In the genomic region with DNA sequence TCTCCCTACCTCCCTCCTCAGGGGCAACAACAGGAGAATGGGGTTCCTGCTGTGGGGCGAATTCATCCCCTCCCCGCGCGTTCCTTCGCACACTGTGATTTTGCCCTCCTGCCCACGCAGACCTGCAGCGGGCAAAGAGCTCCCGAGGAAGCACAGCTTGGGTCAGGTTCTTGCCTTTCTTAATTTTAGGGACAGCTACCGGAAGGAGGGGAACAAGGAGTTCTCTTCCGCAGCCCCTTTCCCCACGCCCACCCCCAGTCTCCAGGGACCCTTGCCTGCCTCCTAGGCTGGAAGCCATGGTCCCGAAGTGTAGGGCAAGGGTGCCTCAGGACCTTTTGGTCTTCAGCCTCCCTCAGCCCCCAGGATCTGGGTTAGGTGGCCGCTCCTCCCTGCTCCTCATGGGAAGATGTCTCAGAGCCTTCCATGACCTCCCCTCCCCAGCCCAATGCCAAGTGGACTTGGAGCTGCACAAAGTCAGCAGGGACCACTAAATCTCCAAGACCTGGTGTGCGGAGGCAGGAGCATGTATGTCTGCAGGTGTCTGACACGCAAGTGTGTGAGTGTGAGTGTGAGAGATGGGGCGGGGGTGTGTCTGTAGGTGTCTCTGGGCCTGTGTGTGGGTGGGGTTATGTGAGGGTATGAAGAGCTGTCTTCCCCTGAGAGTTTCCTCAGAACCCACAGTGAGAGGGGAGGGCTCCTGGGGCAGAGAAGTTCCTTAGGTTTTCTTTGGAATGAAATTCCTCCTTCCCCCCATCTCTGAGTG, we compare ENCODE assay signal across 16 cellular contexts. TPM values are rescaled to one million over a fixed set of nuclear protein-coding genes. Genes with fewer than 3 reads are reported as not detected.
A peak's percentile ranks its signal among the peaks of the same experiment; 100 is the strongest.
DNase-seq lines count a peak whose midpoint lies in the region; ATAC-seq and TF ChIP-seq lines count a peak whose summit lies in the region.
"Had no signal": no experiment of that assay in that cellular context is flagged by ENCODE, and none has a peak within 500 bp of the region (broad histone marks: within the 10 kb centered on the region; RNA-seq: fewer than 3 reads in every experiment).

No MANE protein-coding gene starts in this region.

- no peaks in the 10 kb centered on the region for H3K9me3 Mint-ChIP-seq in central memory CD8-positive, alpha-beta T cell
- no peaks in the 10 kb centered on the region for H3K9me3 Mint-ChIP-seq in natural killer cell

- 96 to 97% methylated on average over 16 of the region's 16 CpGs for WGBS in upper lobe of left lung, 2 donors

- intact Hi-C loops in left ventricle myocardium superior (cut with micrococcal nuclease) (no loop called here), natural killer cell (cut with micrococcal nuclease) (no loop called here)

- ATAC-seq in left ventricle myocardium superior = no peak
- ATAC-seq in central memory CD8-positive, alpha-beta T cell (replicated peaks; ENCODE audit: extremely low read depth, poor library complexity, severe bottlenecking) = no peak
- no peak for ATAC-seq in natural killer cell
- no peak for ATAC-seq in upper lobe of left lung (ENCODE audit: low FRiP score in 2 of 2)
- ATAC-seq: lower lobe of right lung had no signal

- DNase-seq in right atrium auricular region (ENCODE audit: low spot score) (peak; percentile 53), left ventricle myocardium superior (no peak), natural killer cell (no peak), upper lobe of left lung (no peak), brain microvascular endothelial cell (no peak), NCI-H2029 (lab: John Stamatoyannopoulos, UW) (no peak), HT-29 (ENCODE audit: low spot score) (no peak)
- no peak for DNase-seq in central memory CD8-positive, alpha-beta T cell (ENCODE audit: low spot score in 2 of 2)
- DNase-seq: BE2C, hypothalamus, lower lobe of right lung, NCI-H1048, NCI-H2227 treated with DMSO at 0.1 percent for 48 hours, occipital lobe had no signal

- in situ Hi-C loops in brain microvascular endothelial cell (cut with HindIII; ENCODE audit: low pct_ligation_motif_present, low sequenced_read_pairs) = no loop called here

- peak overlapping the region in 1 of 2 donors; percentile 5 for H3K27ac ChIP-seq in right atrium auricular region
- peak overlapping the region in 3 of 4 donors; percentile 49 to 68 (median 60) for H3K27ac ChIP-seq in upper lobe of left lung
- H3K27ac ChIP-seq in brain microvascular endothelial cell = no peak overlapping the region
- H3K27ac ChIP-seq: epithelial cell of prostate, lower lobe of right lung had no signal

- TF ChIP-seq CTCF in right atrium auricular region (IDR thresholded peaks at IDR 0.05) (no peak), natural killer cell (IDR thresholded peaks at IDR 0.05) (no peak), upper lobe of left lung (IDR thresholded peaks at IDR 0.05) (no peak), brain microvascular endothelial cell (IDR thresholded peaks at IDR 0.05; ENCODE audit: low read depth, low read length, missing control alignments) (no peak)

- TF ChIP-seq POLR2A in upper lobe of left lung (IDR thresholded peaks at IDR 0.05) = no peak

- no peak overlapping the region for H3K4me3 Mint-ChIP-seq in central memory CD8-positive, alpha-beta T cell
- no peak overlapping the region for H3K4me3 Mint-ChIP-seq in natural killer cell

- H3K9me3 ChIP-seq in right atrium auricular region (no peaks in the 10 kb centered on the region), upper lobe of left lung (no peaks in the 10 kb centered on the region)
- H3K9me3 ChIP-seq: BE2C, lower lobe of right lung had no signal

- H3K4me1 ChIP-seq in right atrium auricular region (peaks cover 0 to 48% of the 10 kb centered on the region in 2 donors), upper lobe of left lung (peaks cover 20 to 39% (median 23%) of the 10 kb centered on the region in 4 donors)

- no peaks in the 10 kb centered on the region for H3K27me3 ChIP-seq in right atrium auricular region
- no peaks in the 10 kb centered on the region for H3K27me3 ChIP-seq in upper lobe of left lung
- H3K27me3 ChIP-seq in brain microvascular endothelial cell (replicated peaks) = no peaks in the 10 kb centered on the region
- H3K27me3 ChIP-seq: BE2C had no signal

- H3K4me3 ChIP-seq in right atrium auricular region (no peak overlapping the region), upper lobe of left lung (no peak overlapping the region), brain microvascular endothelial cell (ENCODE audit: low read depth, low read length) (no peak overlapping the region)
- H3K4me3 ChIP-seq: lower lobe of right lung, smooth muscle cell had no signal

- TF ChIP-seq EP300 in upper lobe of left lung (IDR thresholded peaks at IDR 0.05) = no peak

- H3K27me3 Mint-ChIP-seq in central memory CD8-positive, alpha-beta T cell = no peaks in the 10 kb centered on the region
- no peaks in the 10 kb centered on the region for H3K27me3 Mint-ChIP-seq in natural killer cell (ENCODE audit: low read depth in 2 of 2)

- peak overlapping the region; percentile 82 for H3K27ac Mint-ChIP-seq in central memory CD8-positive, alpha-beta T cell (ENCODE audit: low read depth)
- peak overlapping the region; percentile 58 to 78 for H3K27ac Mint-ChIP-seq in natural killer cell

- H3K36me3 Mint-ChIP-seq in central memory CD8-positive, alpha-beta T cell (ENCODE audit: insufficient read depth) = peaks cover 43% of the 10 kb centered on the region
- no peaks in the 10 kb centered on the region for H3K36me3 Mint-ChIP-seq in natural killer cell

- H3K4me1 Mint-ChIP-seq in central memory CD8-positive, alpha-beta T cell = peaks cover 41% of the 10 kb centered on the region
- H3K4me1 Mint-ChIP-seq in natural killer cell = peaks cover 28 to 58% of the 10 kb centered on the region in 2 donors

- peaks cover 50% of the 10 kb centered on the region for H3K36me3 ChIP-seq in right atrium auricular region
- H3K36me3 ChIP-seq in upper lobe of left lung = peaks cover 31 to 66% (median 54%) of the 10 kb centered on the region in 4 donors
- H3K36me3 ChIP-seq in brain microvascular endothelial cell (replicated peaks) = peaks cover 62% of the 10 kb centered on the region

RNA-seq across cellular contexts. Expression of gene FBXO47, which starts 47.7 kb away (rescaled TPM):
- total RNA-seq in right atrium auricular region (not detected), left ventricle myocardium superior (not detected), natural killer cell (not detected), upper lobe of left lung (not detected)
- total RNA-seq in HT-29 (2014; rRNA removed; shearing (Covaris generic)) = not detected in 2 replicates
- total RNA-seq: lower lobe of right lung, occipital lobe, smooth muscle cell had no signal

RNA-seq across cellular contexts. Expression of gene LASP1, which starts 49.6 kb away (rescaled TPM):
- total RNA-seq in right atrium auricular region (10 to 100 TPM; 34.2 to 65.4 TPM), left ventricle myocardium superior (28.4 TPM), natural killer cell (100 to 1,000 TPM; 293 to 363 (median 340) TPM), upper lobe of left lung (100 to 1,000 TPM in 5 of 6 donors, 10 to 100 TPM in 1; 97.9 to 168 (median 149) TPM)
- total RNA-seq in HT-29 (2014; rRNA removed; shearing (Covaris generic)) = 266 and 279 TPM in 2 replicates
